Comparison of ENCODE assay signal across 9 cellular contexts in the genomic region with DNA sequence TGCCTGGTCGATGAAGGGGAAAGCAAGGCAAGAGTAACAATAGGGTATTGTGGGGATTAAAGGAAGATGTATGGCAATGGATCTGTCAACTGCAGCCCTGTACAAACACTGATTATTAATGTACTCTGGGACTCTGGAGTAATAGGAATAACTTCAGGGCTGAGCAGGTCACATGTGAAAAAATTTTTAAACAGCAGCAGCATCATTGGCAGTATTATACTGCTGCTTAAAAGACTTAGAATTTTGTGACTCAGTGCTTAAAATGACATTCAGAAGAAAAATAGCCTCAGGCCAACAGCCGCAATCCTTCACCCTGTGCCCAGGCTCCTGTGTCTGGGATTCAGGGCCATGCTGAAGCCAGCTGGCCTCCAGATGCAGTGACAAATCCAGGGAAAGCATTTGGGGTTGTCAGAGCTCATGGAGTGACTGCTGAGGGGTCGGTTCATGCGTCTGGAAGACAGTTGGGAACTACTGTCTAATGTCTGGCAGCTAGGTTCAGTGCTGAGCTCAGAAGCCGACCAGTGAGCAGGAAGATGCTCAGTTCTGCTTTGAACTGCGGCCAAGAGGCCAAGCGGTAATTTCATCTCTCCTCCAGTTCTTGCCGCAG. TPM values are rescaled to one million over a fixed set of nuclear protein-coding genes. Genes with fewer than 3 reads are reported as not detected.
A peak's percentile ranks its signal among the peaks of the same experiment; 100 is the strongest.
DNase-seq lines count a peak whose midpoint lies in the region; ATAC-seq and TF ChIP-seq lines count a peak whose summit lies in the region.
"Had no signal": no experiment of that assay in that cellular context is flagged by ENCODE, and none has a peak within 500 bp of the region (broad histone marks: within the 10 kb centered on the region; RNA-seq: fewer than 3 reads in every experiment).

No MANE protein-coding gene starts in this region.

- intact Hi-C loops in body of pancreas (cut with DNase I): no loop called here
- intact Hi-C loops in left cardiac atrium (cut with DNase I): no loop called here

- H3K36me3 ChIP-seq in body of pancreas (replicated peaks in 1 of 2; ENCODE audit: insufficient read depth in 1 of 2, low read depth in 2 of 2): no peaks in the 10 kb centered on the region

- TF ChIP-seq CTCF in body of pancreas (IDR thresholded peaks at IDR 0.05): no peak

- H3K27me3 ChIP-seq in body of pancreas: no peaks in the 10 kb centered on the region

- WGBS in body of pancreas, 2 donors: 31 to 32% methylated on average over 8 of the region's 8 CpGs

- no peaks in the 10 kb centered on the region for H3K9me3 ChIP-seq in body of pancreas

- peak; percentile 98 for DNase-seq in GM04504 (ENCODE audit: low read depth)
- peak in 3 of 4 donors; percentile 26 to 50 (median 43) for DNase-seq in body of pancreas
- peak; percentile 60 for DNase-seq in left cardiac atrium
- DNase-seq in renal cortical epithelial cell (ENCODE audit: low read depth): peak; percentile 81
- no peak for DNase-seq in NCI-H1436 treated with DMSO at 0.1 percent for 48 hours (lab: John Stamatoyannopoulos, UW)
- no peak for DNase-seq in NCI-H526 (lab: John Stamatoyannopoulos, UW)
- no peak for DNase-seq in GOT3 (lab: John Stamatoyannopoulos, UW)
- DNase-seq: small intestine had no signal

- no peak for TF ChIP-seq POLR2A in body of pancreas (IDR thresholded peaks at IDR 0.05)

- peak; percentile 58 for ATAC-seq in body of pancreas
- peak; percentile 78 to 85 for ATAC-seq in left cardiac atrium
- no peak for ATAC-seq in HG03571 (IDR thresholded peaks at IDR 0.05; ENCODE audit: unreplicated experiment)

- H3K4me1 ChIP-seq in body of pancreas: peaks cover 27% of the 10 kb centered on the region

- H3K27ac ChIP-seq in body of pancreas: peak overlapping the region in 3 of 4 donors; percentile 27 to 73 (median 57)

- no peak overlapping the region for H3K4me3 ChIP-seq in body of pancreas

RNA-seq across cellular contexts. Expression of a gene that starts 22.2 kb away (rescaled TPM):
- total RNA-seq in body of pancreas (10 to 100 TPM; 36.1 to 82.1 TPM), left cardiac atrium (10 to 100 TPM; 40.7 to 54.8 TPM), renal cortical epithelial cell (10.1 and 62.6 TPM in 2 replicates)

Comparison
In these comparisons a context has a peak if more than half of its experiments do, and no peak if none do; other contexts are left out.
1. DNase-seq: peak in GM04504 (single experiment), body of pancreas (3 of 4), left cardiac atrium (single experiment) and renal cortical epithelial cell (single experiment); none in NCI-H1436 treated with DMSO at 0.1 percent for 48 hours (single experiment), NCI-H526 (0 of 2) and GOT3 (single experiment).